9 cellular contexts compared by ENCODE assay signal in genomic region chr2:232325324-232326273, GRCh38. TPM values are rescaled to one million over a fixed set of nuclear protein-coding genes. Genes with fewer than 3 reads are reported as not detected.
DNase-seq lines count a peak whose midpoint lies in the region; ATAC-seq and TF ChIP-seq lines count a peak whose summit lies in the region.
"Had no signal": no experiment of that assay in that cellular context is flagged by ENCODE, and none has a peak within 500 bp of the region (broad histone marks: within the 10 kb centered on the region; RNA-seq: fewer than 3 reads in every experiment).

No MANE protein-coding gene starts in this region.

- no peaks in the 10 kb centered on the region for H3K36me3 Mint-ChIP-seq in activated T-cell treated with anti-CD3 and anti-CD28 coated beads, Interleukin-2, amount 50 U/mL, for 72 hours (ENCODE audit: insufficient read depth in 2 of 2)

- ATAC-seq in activated T-cell treated with anti-CD3 and anti-CD28 coated beads, Interleukin-2, amount 50 U/mL, for 72 hours (replicated peaks in 1 of 2): peak; percentile 27 to 35
- peak; percentile 49 for ATAC-seq in gastroesophageal sphincter
- ATAC-seq in GM19328 (IDR thresholded peaks at IDR 0.05; ENCODE audit: unreplicated experiment): no peak
- no peak for ATAC-seq in GM21390 (IDR thresholded peaks at IDR 0.05; ENCODE audit: unreplicated experiment)

- in situ Hi-C loops in G401 (cut with HindIII; ENCODE audit: low sequenced_read_pairs): no loop called here

- no peak overlapping the region for H3K27ac ChIP-seq in gastroesophageal sphincter

- H3K4me3 ChIP-seq in gastroesophageal sphincter: no peak overlapping the region

- DNase-seq in G401 (ENCODE audit: low spot score): peak; percentile 11
- peak; percentile 23 for DNase-seq in LoVo (ENCODE audit: low spot score)
- peak; percentile 54 to 70 for DNase-seq in activated T-cell treated with anti-CD3 and anti-CD28 coated beads, Interleukin-2, amount 50 U/mL, for 72 hours
- DNase-seq in posterior vena cava (ENCODE audit: low spot score): peak; percentile 89
- no peak for DNase-seq in hepatic stellate cell (ENCODE audit: low spot score)

- H3K9me3 ChIP-seq in gastroesophageal sphincter: no peaks in the 10 kb centered on the region

- H3K4me3 Mint-ChIP-seq in activated T-cell treated with anti-CD3 and anti-CD28 coated beads, Interleukin-2, amount 50 U/mL, for 72 hours: no peak overlapping the region

- TF ChIP-seq EP300 in gastroesophageal sphincter (IDR thresholded peaks at IDR 0.05): no peak

- H3K27ac Mint-ChIP-seq in activated T-cell treated with anti-CD3 and anti-CD28 coated beads, Interleukin-2, amount 50 U/mL, for 72 hours: no peak overlapping the region

- no peaks in the 10 kb centered on the region for H3K9me3 Mint-ChIP-seq in activated T-cell treated with anti-CD3 and anti-CD28 coated beads, Interleukin-2, amount 50 U/mL, for 72 hours

- 80 to 96% methylated on average over 1 to 7 of the region's 24 CpGs for WGBS in gastroesophageal sphincter (ENCODE audit: low coverage in 1 of 2), 2 donors

- no peak for TF ChIP-seq POLR2A in gastroesophageal sphincter (IDR thresholded peaks at IDR 0.05)

- peaks cover 0 to 7% of the 10 kb centered on the region in 2 donors for H3K36me3 ChIP-seq in gastroesophageal sphincter

- H3K4me1 Mint-ChIP-seq in activated T-cell treated with anti-CD3 and anti-CD28 coated beads, Interleukin-2, amount 50 U/mL, for 72 hours (ENCODE audit: low read depth): peaks cover 35% of the 10 kb centered on the region

- no peaks in the 10 kb centered on the region for H3K4me1 ChIP-seq in gastroesophageal sphincter

- no peaks in the 10 kb centered on the region for H3K27me3 Mint-ChIP-seq in activated T-cell treated with anti-CD3 and anti-CD28 coated beads, Interleukin-2, amount 50 U/mL, for 72 hours (ENCODE audit: low read depth)

- H3K27me3 ChIP-seq in gastroesophageal sphincter: no peaks in the 10 kb centered on the region

- TF ChIP-seq CTCF in gastroesophageal sphincter (IDR thresholded peaks at IDR 0.05): peak in 3 of 4 experiments; percentile 50 to 80 (median 51)

- intact Hi-C loops in posterior vena cava (cut with DNase I): loop anchor here in 1 of 2 donors (5.0 kb wide), 1 partner anchor 398 kb away; the partner anchor contains the start of gene NPPC

RNA-seq across cellular contexts. Expression of gene ALPP, which starts 53.0 kb away (rescaled TPM):
- 6.2 and 9.0 TPM in 2 replicates for total RNA-seq in G401 (2014; rRNA removed; shearing (Covaris generic))
- total RNA-seq in activated T-cell treated with anti-CD3 and anti-CD28 coated beads, Interleukin-2, amount 50 U/mL, for 72 hours: not detected
- not detected for total RNA-seq in gastroesophageal sphincter
- not detected for total RNA-seq in posterior vena cava
- total RNA-seq: lower leg skin had no signal

Comparison
In these comparisons a context has a peak if more than half of its experiments do, and no peak if none do; other contexts are left out.
1. ATAC-seq: peak in activated T-cell treated with anti-CD3 and anti-CD28 coated beads, Interleukin-2, amount 50 U/mL, for 72 hours (2 of 2) and gastroesophageal sphincter (single experiment); none in GM19328 (single experiment) and GM21390 (single experiment).